ENCODE assay signal across 17 cellular contexts in genomic region chr12:109166371-109166770, GRCh38. TPM values are rescaled to one million over a fixed set of nuclear protein-coding genes. Genes with fewer than 3 reads are reported as not detected.
A peak's percentile ranks its signal among the peaks of the same experiment; 100 is the strongest.
DNase-seq lines count a peak whose midpoint lies in the region; ATAC-seq and TF ChIP-seq lines count a peak whose summit lies in the region.
"Had no signal": no experiment of that assay in that cellular context is flagged by ENCODE, and none has a peak within 500 bp of the region (broad histone marks: within the 10 kb centered on the region; RNA-seq: fewer than 3 reads in every experiment).

No MANE protein-coding gene starts in this region.

- no peak overlapping the region for H3K9ac ChIP-seq in stomach smooth muscle (ENCODE audit: low read length in 2 of 2)
- H3K9ac ChIP-seq: BLaER1 treated with 17β-estradiol and CSF1 and Interleukin-3, amounts not matched to agents 10 nM and 100 nM; GM23248 had no signal

- no peaks in the 10 kb centered on the region for H3K9me3 ChIP-seq in left ventricle myocardium inferior (replicated peaks)
- no peaks in the 10 kb centered on the region for H3K9me3 ChIP-seq in stomach smooth muscle (ENCODE audit: control insufficient read depth in 2 of 2, low read length in 2 of 2)
- no peaks in the 10 kb centered on the region for H3K9me3 ChIP-seq in BE2C
- H3K9me3 ChIP-seq: A549, HAP-1 had no signal

- TF ChIP-seq CTCF in left ventricle myocardium inferior (IDR thresholded peaks at IDR 0.05; ENCODE audit: borderline replicate concordance) (no peak), BE2C (IDR thresholded peaks at IDR 0.05; ENCODE audit: low read depth, low read length) (no peak)

- intact Hi-C loops in left ventricle myocardium inferior (cut with micrococcal nuclease) (no loop called here), left cardiac atrium (cut with DNase I) (loop anchor here in 1 of 2 donors (10.0 kb wide), 1 partner anchor 52 kb away; the partner anchor contains the start of gene ACACB), posterior vena cava (cut with DNase I) (no loop called here)

- ATAC-seq in left cardiac atrium: no peak
- ATAC-seq: A549; CD8-positive, alpha-beta T cell; GM12878 had no signal

- DNase-seq in left ventricle myocardium inferior: no peak
- no peak for DNase-seq in left cardiac atrium
- DNase-seq in posterior vena cava (ENCODE audit: low spot score): peak; percentile 38
- DNase-seq in BE2C: no peak
- DNase-seq in AG08395 (ENCODE audit: low spot score): no peak
- DNase-seq in activated CD4-positive, alpha-beta T cell treated with anti-CD3 and anti-CD28 coated beads, Interleukin-2, amount 50 U/mL, for 1 hour: no peak
- DNase-seq: Calu3; CD8-positive, alpha-beta T cell; DMS79 treated with DMSO at 0.1 percent for 48 hours had no signal

- no peak overlapping the region for H3K4me3 ChIP-seq in left ventricle myocardium inferior
- no peak overlapping the region for H3K4me3 ChIP-seq in stomach smooth muscle (ENCODE audit: low read length in 2 of 2)
- H3K4me3 ChIP-seq in BE2C (ENCODE audit: low read depth, low read length): no peak overlapping the region
- H3K4me3 ChIP-seq: A549; BLaER1 treated with 17β-estradiol and CSF1 and Interleukin-3, amounts not matched to agents 10 nM and 100 nM; GM12878; GM23248; HAP-1 had no signal

- H3K27ac ChIP-seq in left ventricle myocardium inferior (replicated peaks) (peak overlapping the region; percentile 8), stomach smooth muscle (ENCODE audit: low read length) (peak overlapping the region; percentile 11)
- H3K27ac ChIP-seq: 22Rv1; A549; BLaER1 treated with 17β-estradiol and CSF1 and Interleukin-3, amounts not matched to agents 10 nM and 100 nM; GM23248; HL-60 had no signal

- H3K36me3 ChIP-seq in left ventricle myocardium inferior (peaks cover 62% of the 10 kb centered on the region), stomach smooth muscle (ENCODE audit: control insufficient read depth in 2 of 2, insufficient read depth in 2 of 2, low read length in 2 of 2) (peaks cover 6 to 24% of the 10 kb centered on the region in 2 donors), BE2C (no peaks in the 10 kb centered on the region)

- H3K27me3 ChIP-seq in left ventricle myocardium inferior (ENCODE audit: low read depth) (no peaks in the 10 kb centered on the region), stomach smooth muscle (ENCODE audit: control insufficient read depth in 1 of 2, insufficient read depth in 2 of 2, low read length in 2 of 2) (no peaks in the 10 kb centered on the region), BE2C (no peaks in the 10 kb centered on the region)
- H3K27me3 ChIP-seq: BLaER1 treated with 17β-estradiol and CSF1 and Interleukin-3, amounts not matched to agents 10 nM and 100 nM had no signal

- H3K4me1 ChIP-seq in left ventricle myocardium inferior (peaks cover 31% of the 10 kb centered on the region), stomach smooth muscle (ENCODE audit: control insufficient read depth, insufficient read depth, low read length) (peaks cover 44% of the 10 kb centered on the region), BE2C (no peaks in the 10 kb centered on the region)
- H3K4me1 ChIP-seq: A549, HAP-1 had no signal

RNA-seq across cellular contexts. Expression of gene ACACB, which starts 50.0 kb away (rescaled TPM):
- total RNA-seq in left ventricle myocardium inferior (123 TPM), left cardiac atrium (100 to 1,000 TPM; 165 to 172 TPM), posterior vena cava (10 to 100 TPM; 29.4 to 49.7 TPM)
- polyA plus RNA-seq in BE2C (2012; ENCODE audit: insufficient read depth, insufficient read length, low read depth): 3.0 TPM
